1 cellular context compared by ENCODE assay signal in the genomic region with DNA sequence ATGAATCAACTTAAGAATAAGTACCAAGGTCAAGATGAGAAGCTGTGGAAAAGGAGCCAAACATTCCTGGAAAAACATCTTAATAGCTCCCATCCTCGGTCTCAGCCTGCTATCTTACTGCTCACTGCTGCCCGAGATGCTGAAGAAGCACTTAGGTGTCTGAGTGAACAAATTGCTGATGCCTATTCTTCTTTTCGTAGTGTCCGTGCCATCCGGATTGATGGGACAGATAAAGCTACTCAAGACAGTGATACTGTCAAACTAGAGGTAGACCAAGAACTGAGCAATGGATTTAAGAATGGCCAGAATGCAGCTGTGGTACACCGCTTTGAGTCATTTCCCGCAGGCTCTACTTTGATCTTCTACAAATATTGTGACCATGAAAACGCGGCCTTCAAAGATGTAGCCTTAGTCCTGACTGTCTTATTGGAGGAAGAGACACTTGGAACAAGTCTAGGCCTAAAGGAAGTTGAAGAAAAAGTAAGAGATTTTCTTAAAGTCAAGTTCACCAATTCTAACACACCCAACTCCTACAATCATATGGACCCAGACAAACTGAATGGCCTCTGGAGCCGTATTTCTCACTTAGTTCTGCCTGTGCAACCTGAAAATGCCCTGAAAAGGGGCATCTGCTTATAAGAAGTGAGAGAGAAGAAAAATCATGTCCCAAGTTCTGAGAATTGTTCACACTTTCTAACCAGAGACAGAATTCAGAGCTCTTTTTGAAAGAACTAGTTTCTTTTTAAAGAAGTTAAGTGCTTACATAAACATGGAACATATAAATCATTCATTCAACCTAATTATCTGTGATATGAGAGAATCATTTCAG.
TF ChIP-seq lines count a peak whose summit lies in the region.

No MANE protein-coding gene starts in this region.

TF ChIP-seq in HepG2, 621 proteins besides CTCF, POLR2A, EP300 and RAD21:
- TF ChIP-seq ZSCAN29 (CRISPR knock-in tag; conservative IDR thresholded peaks at IDR 0.05) (no peak), MAFF (IDR thresholded peaks at IDR 0.05; ENCODE audit: low read depth, low read length) (no peak), ELF4 (CRISPR knock-in tag; IDR thresholded peaks at IDR 0.05; ENCODE audit: borderline replicate concordance) (no peak), JARID2 (CRISPR knock-in tag; IDR thresholded peaks at IDR 0.05; ENCODE audit: insufficient replicate concordance) (no peak), HMGA1 (CRISPR knock-in tag; conservative IDR thresholded peaks at IDR 0.05) (no peak), U2AF1 (optimal IDR thresholded peaks at IDR 0.05; ENCODE audit: low read depth, low read length) (no peak), SMC3 (IDR thresholded peaks at IDR 0.05; ENCODE audit: low read length) (no peak)
- TF ChIP-seq, protein P1, sequence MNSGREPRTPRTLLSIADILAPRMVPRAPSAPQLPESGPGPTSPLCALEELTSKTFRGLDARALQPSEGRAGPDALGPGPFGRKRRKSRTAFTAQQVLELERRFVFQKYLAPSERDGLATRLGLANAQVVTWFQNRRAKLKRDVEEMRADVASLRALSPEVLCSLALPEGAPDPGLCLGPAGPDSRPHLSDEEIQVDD (CRISPR knock-in tag; IDR thresholded peaks at IDR 0.05; ENCODE audit: borderline replicate concordance), result no peak
